Comparison of ENCODE assay signal across 8 cellular contexts in genomic region chr16:72094266-72094610, GRCh38. TPM values are rescaled to one million over a fixed set of nuclear protein-coding genes. Genes with fewer than 3 reads are reported as not detected.
DNase-seq lines count a peak whose midpoint lies in the region; ATAC-seq and TF ChIP-seq lines count a peak whose summit lies in the region.

No MANE protein-coding gene starts in this region.

- peak overlapping the region; percentile 93 for H3K4me3 ChIP-seq in GM06990 (replicated peaks; ENCODE audit: low read depth, low read length)
- H3K4me3 ChIP-seq in Peyer's patch: peak overlapping the region; percentile 79 to 94 (median 89)
- H3K4me3 ChIP-seq in muscle layer of duodenum (ENCODE audit: low read depth in 1 of 2, low read length in 2 of 2): peak overlapping the region; percentile 93 to 97

- H3K4me1 ChIP-seq in Peyer's patch (peaks cover 0 to 33% (median 7%) of the 10 kb centered on the region in 4 donors), muscle layer of duodenum (ENCODE audit: control insufficient read depth in 1 of 2, insufficient read depth in 2 of 2, low read length in 2 of 2) (peaks cover 15 to 37% of the 10 kb centered on the region in 2 donors)

- no peak for ATAC-seq in GM19395 (IDR thresholded peaks at IDR 0.05; ENCODE audit: unreplicated experiment)

- H3K9me3 ChIP-seq in Peyer's patch (no peaks in the 10 kb centered on the region), muscle layer of duodenum (ENCODE audit: control insufficient read depth in 1 of 2, low read length in 2 of 2) (no peaks in the 10 kb centered on the region)

- TF ChIP-seq CTCF in GM06990 (IDR thresholded peaks at IDR 0.05; ENCODE audit: insufficient read depth, low read length, poor library complexity, severe bottlenecking): no peak
- no peak for TF ChIP-seq CTCF in Peyer's patch (IDR thresholded peaks at IDR 0.05)

- no peak for TF ChIP-seq POLR2A in Peyer's patch (IDR thresholded peaks at IDR 0.05)

- H3K27ac ChIP-seq in Peyer's patch: peak overlapping the region; percentile 83 to 93 (median 90)
- H3K27ac ChIP-seq in cingulate gyrus (ENCODE audit: low read depth, low read length): peak overlapping the region; percentile 91
- peak overlapping the region; percentile 90 for H3K27ac ChIP-seq in muscle layer of duodenum (ENCODE audit: low read length)
- peak overlapping the region; percentile 88 for H3K27ac ChIP-seq in substantia nigra (ENCODE audit: low read depth, low read length, poor library complexity, severe bottlenecking)

- H3K36me3 ChIP-seq in GM06990 (ENCODE audit: control insufficient read depth, insufficient read depth, low read length) (peaks cover 16% of the 10 kb centered on the region), Peyer's patch (peaks cover 0 to 47% (median 0%) of the 10 kb centered on the region in 3 donors), muscle layer of duodenum (ENCODE audit: control insufficient read depth in 1 of 2, insufficient read depth in 2 of 2, low read length in 2 of 2) (peaks cover 41 to 42% of the 10 kb centered on the region in 2 donors)

- no peaks in the 10 kb centered on the region for H3K27me3 ChIP-seq in GM06990 (replicated peaks; ENCODE audit: control insufficient read depth, insufficient read depth, low read length)
- H3K27me3 ChIP-seq in Peyer's patch: no peaks in the 10 kb centered on the region
- no peaks in the 10 kb centered on the region for H3K27me3 ChIP-seq in muscle layer of duodenum (ENCODE audit: low read depth, low read length)

- DNase-seq in GM06990 (ENCODE audit: extremely low read depth, insufficient read length) (no peak), Peyer's patch (no peak), substantia nigra (lab: John Stamatoyannopoulos, UW) (no peak), OCI-M2 (lab: John Stamatoyannopoulos, UW; ENCODE audit: unreplicated experiment) (no peak)
- no peak for DNase-seq in activated CD4-positive, CD25-positive, alpha-beta regulatory T cell treated with anti-CD3 and anti-CD28 coated beads, Interleukin-2, amount 50 U/mL, for 72 hours

RNA-seq across cellular contexts. Expression of gene DHX38, which starts 0.6 kb away (rescaled TPM):
- total RNA-seq in Peyer's patch: 100 to 1,000 TPM in 2 of 4 donors, 10 to 100 TPM in 2; 44.3 to 171 (median 106) TPM

RNA-seq across cellular contexts. Expression of gene TXNL4B, which starts 0.8 kb away (rescaled TPM):
- 10 to 100 TPM in 3 of 4 donors, 1 to 10 TPM in 1; 7.2 to 40.4 (median 13.4) TPM for total RNA-seq in Peyer's patch

RNA-seq across cellular contexts. Expression of gene HPR, which starts 31.2 kb away (rescaled TPM):
- not detected for total RNA-seq in Peyer's patch

RNA-seq across cellular contexts. Expression of gene HP, which starts 39.9 kb away (rescaled TPM):
- not detected for total RNA-seq in Peyer's patch
